ENCODE assay signal across 1 cellular context in genomic region chr7:44608916-44609648, GRCh38.
TF ChIP-seq lines count a peak whose summit lies in the region.

No MANE protein-coding gene starts in this region.

TF ChIP-seq in WTC11, 78 proteins besides CTCF, POLR2A, EP300 and RAD21 (continued from another document):
- TF ChIP-seq ZNF425 (CRISPR knock-in tag; conservative IDR thresholded peaks at IDR 0.05) = no peak
- TF ChIP-seq NFATC4 (CRISPR knock-in tag; IDR thresholded peaks at IDR 0.05) = no peak
- no peak for TF ChIP-seq ZNF263 (CRISPR knock-in tag; IDR thresholded peaks at IDR 0.05; ENCODE audit: low read depth)
